Comparison of ENCODE assay signal across 8 cellular contexts in the genomic region with DNA sequence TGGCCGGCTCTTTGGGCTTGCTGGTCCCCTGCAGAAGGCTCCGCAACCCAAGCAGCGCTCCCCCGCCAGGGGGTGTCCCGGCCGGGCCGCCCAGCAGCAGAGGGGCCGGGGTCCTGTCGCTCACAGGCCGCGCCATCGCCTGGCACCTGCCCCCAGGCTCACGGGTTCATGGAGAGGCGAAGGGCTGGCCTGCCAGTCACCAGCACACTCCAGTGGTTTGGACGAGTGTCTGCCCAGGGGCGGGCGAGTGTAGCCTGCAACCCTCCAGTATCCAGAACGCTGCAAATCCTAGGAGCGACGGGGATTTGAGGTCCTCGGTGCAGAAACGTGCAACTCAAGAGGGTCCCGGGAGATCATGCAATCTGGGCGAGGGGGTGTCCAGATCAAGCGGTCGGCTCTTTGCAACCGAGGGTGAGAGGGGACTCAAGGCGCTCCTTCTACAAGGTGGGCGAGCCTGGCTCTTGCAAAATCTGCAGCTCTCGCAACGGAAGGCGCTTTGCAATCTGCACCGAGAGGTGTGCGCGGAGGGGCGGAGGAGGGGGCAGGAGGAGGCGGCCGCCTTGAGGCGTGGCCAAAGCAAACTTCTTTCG. TPM values are rescaled to one million over a fixed set of nuclear protein-coding genes. Genes with fewer than 3 reads are reported as not detected.
DNase-seq lines count a peak whose midpoint lies in the region; ATAC-seq and TF ChIP-seq lines count a peak whose summit lies in the region.

A gene with protein sequence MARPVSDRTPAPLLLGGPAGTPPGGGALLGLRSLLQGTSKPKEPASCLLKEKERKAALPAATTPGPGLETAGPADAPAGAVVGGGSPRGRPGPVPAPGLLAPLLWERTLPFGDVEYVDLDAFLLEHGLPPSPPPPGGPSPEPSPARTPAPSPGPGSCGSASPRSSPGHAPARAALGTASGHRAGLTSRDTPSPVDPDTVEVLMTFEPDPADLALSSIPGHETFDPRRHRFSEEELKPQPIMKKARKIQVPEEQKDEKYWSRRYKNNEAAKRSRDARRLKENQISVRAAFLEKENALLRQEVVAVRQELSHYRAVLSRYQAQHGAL (minus strand): TSS at position 521 of the 590 bp plus-strand sequence. CDS start 385 bp downstream, at position 136.

- H3K27me3 Mint-ChIP-seq in brain = peaks cover 6% of the 10 kb centered on the region

- peaks cover 19 to 59% of the 10 kb centered on the region in 2 donors for H3K4me1 ChIP-seq in left lung
- peaks cover 26 to 50% of the 10 kb centered on the region in 2 donors for H3K4me1 ChIP-seq in thoracic aorta (ENCODE audit: control insufficient read depth in 1 of 2, low read depth in 2 of 2)

- peak within 1 kb of the TSS; percentile 98 to 100 (median 99) for H3K27ac Mint-ChIP-seq in brain

- ATAC-seq in left lung = peak; percentile 16
- no peak for ATAC-seq in thoracic aorta (ENCODE audit: insufficient number of reproducible peaks, low FRiP score, low read depth)
- ATAC-seq in GM18861 (IDR thresholded peaks at IDR 0.05; ENCODE audit: unreplicated experiment) = no peak

- no peaks in the 10 kb centered on the region for H3K27me3 ChIP-seq in left lung
- H3K27me3 ChIP-seq in thoracic aorta (replicated peaks; ENCODE audit: insufficient read depth) = no peaks in the 10 kb centered on the region

- intact Hi-C loops in left lung (cut with DNase I) = no loop called here

- peak; percentile 26; the same call in 2 of the 3 replicates for TF ChIP-seq CTCF in GM12872 (IDR thresholded peaks at IDR 0.05; ENCODE audit: insufficient read depth, low read depth, low read length)
- TF ChIP-seq CTCF in brain (conservative IDR thresholded peaks at IDR 0.05) = no peak
- no peak for TF ChIP-seq CTCF in left lung (IDR thresholded peaks at IDR 0.05)
- no peak for TF ChIP-seq CTCF in thoracic aorta (IDR thresholded peaks at IDR 0.05)

- peak; percentile 56 for DNase-seq in 8988T
- DNase-seq in NCI-H510A (lab: John Stamatoyannopoulos, UW) = peak; percentile 46
- peak; percentile 74 to 86 for DNase-seq in left lung
- DNase-seq in thoracic aorta (ENCODE audit: low spot score) = no peak
- no peak for DNase-seq in DMS79 (lab: John Stamatoyannopoulos, UW)

- H3K4me1 Mint-ChIP-seq in brain = peaks cover 52% of the 10 kb centered on the region

- H3K27ac ChIP-seq in left lung (peak within 1 kb of the TSS; percentile 91 to 94), thoracic aorta (peak within 1 kb of the TSS; percentile 97 to 98)

- H3K36me3 Mint-ChIP-seq in brain = peaks cover 11% of the 10 kb centered on the region

- H3K9me3 Mint-ChIP-seq in brain = peaks cover 0 to 2% (median 0%) of the 10 kb centered on the region in 5 experiments

- H3K9me3 ChIP-seq in left lung (no peaks in the 10 kb centered on the region), thoracic aorta (no peaks in the 10 kb centered on the region)

- peak within 1 kb of the TSS; percentile 60 to 64 for H3K4me3 ChIP-seq in left lung
- peak within 1 kb of the TSS; percentile 90 for H3K4me3 ChIP-seq in thoracic aorta

- H3K4me3 Mint-ChIP-seq in brain = peak within 1 kb of the TSS; percentile 85 to 94 (median 92)

- H3K36me3 ChIP-seq in left lung = no peaks in the 10 kb centered on the region
- no peaks in the 10 kb centered on the region for H3K36me3 ChIP-seq in thoracic aorta

RNA-seq across cellular contexts. Expression of the gene that starts here (rescaled TPM):
- 53.2 TPM for polyA plus RNA-seq in brain (ENCODE audit: insufficient read depth, low read depth, low replicate concordance)
- total RNA-seq in left lung = 10 to 100 TPM in 1 of 2 donors, 1 to 10 TPM in 1; 8.9 to 10.5 TPM
- total RNA-seq in thoracic aorta = 10 to 100 TPM in 1 of 2 donors, 1 to 10 TPM in 1; 3.9 to 15.0 TPM

Comparison
In these comparisons a context has a peak if more than half of its experiments do, and no peak if none do; other contexts are left out.
1. DNase-seq: peak in 8988T (single experiment), NCI-H510A (single experiment) and left lung (2 of 2); none in thoracic aorta (single experiment) and DMS79 (single experiment).